In the genomic region with DNA sequence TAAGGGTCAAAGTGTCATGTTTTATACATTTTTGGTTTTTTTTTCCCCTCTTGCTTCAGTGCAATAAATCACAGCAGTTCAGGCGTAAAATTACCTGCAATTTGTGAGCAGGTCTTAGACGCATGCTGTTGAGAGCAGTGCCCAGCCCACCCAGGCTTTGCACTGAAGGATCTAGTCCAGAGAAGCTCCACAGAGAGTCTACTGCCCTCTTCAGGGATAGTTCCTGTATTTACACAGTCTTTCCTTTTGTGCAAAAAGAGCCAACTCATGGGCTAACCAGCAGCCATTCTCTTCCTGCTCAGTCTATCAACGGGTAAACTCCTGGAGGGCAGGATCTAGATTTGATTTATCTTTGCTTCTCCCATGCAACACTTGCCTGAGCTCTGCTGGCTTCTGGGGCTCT, we compare ENCODE assay signal across 8 cellular contexts.
DNase-seq lines count a peak whose midpoint lies in the region; ATAC-seq and TF ChIP-seq lines count a peak whose summit lies in the region.

No MANE protein-coding gene starts in this region.

- peaks cover 9% of the 10 kb centered on the region; the same call in 1 of the 2 replicates for H3K9me3 Mint-ChIP-seq in WTC11

- POLR2A ChIA-PET in WTC11 (lab: Charles Lee) = no interaction called here

- no peak overlapping the region for H3K27ac ChIP-seq in right lobe of liver

- H3K9me3 ChIP-seq in right lobe of liver = no peaks in the 10 kb centered on the region

- DNase-seq in ELF-1 (ENCODE audit: low read depth, low spot score) (peak; percentile 45), Kasumi-1 (lab: John Stamatoyannopoulos, UW) (peak; percentile 52 to 72), WTC11 (ENCODE audit: low spot score) (peak; percentile 21), right lobe of liver (no peak), T1000 (lab: John Stamatoyannopoulos, UW) (no peak), NCI-H1436 (lab: John Stamatoyannopoulos, UW) (no peak), NCI-H510A (lab: John Stamatoyannopoulos, UW) (no peak), occipital lobe (lab: John Stamatoyannopoulos, UW) (no peak)

- H3K4me3 ChIP-seq in right lobe of liver = no peak overlapping the region

- no peaks in the 10 kb centered on the region for H3K36me3 ChIP-seq in right lobe of liver

- H3K27ac Mint-ChIP-seq in WTC11 = no peak overlapping the region

- TF ChIP-seq CTCF in WTC11 (IDR thresholded peaks at IDR 0.05) (no peak), right lobe of liver (IDR thresholded peaks at IDR 0.05) (peak; percentile 7 to 22 (median 12))

- intact Hi-C loops in right lobe of liver (cut with DNase I) = no loop called here

- no peaks in the 10 kb centered on the region for H3K27me3 Mint-ChIP-seq in WTC11 (ENCODE audit: low read depth)

- H3K4me3 Mint-ChIP-seq in WTC11 = no peak overlapping the region

- no peaks in the 10 kb centered on the region for H3K27me3 ChIP-seq in right lobe of liver

- CTCF ChIA-PET in WTC11 (lab: Charles Lee) = interaction anchor here (1.0 to 3.1 kb wide), 2 partner anchors 34 to 190 kb away, joined by 4 to 16 read pairs; no protein-coding TSS in a partner anchor

- TF ChIP-seq POLR2A in right lobe of liver (IDR thresholded peaks at IDR 0.05) = no peak

- no peaks in the 10 kb centered on the region; the same call in 1 of the 2 replicates for H3K4me1 Mint-ChIP-seq in WTC11

- ATAC-seq in WTC11 (peak; percentile 98), right lobe of liver (peak; percentile 42 to 66 (median 63))

- 64% methylated on average over 3 of the region's 3 CpGs for WGBS in right lobe of liver (ENCODE audit: insufficient coverage, low coverage, low lambda C conversion rate, missing lambda C conversion rate)

- no peaks in the 10 kb centered on the region for H3K4me1 ChIP-seq in right lobe of liver

- H3K36me3 Mint-ChIP-seq in WTC11 = peaks cover 3% of the 10 kb centered on the region; the same call in 1 of the 2 replicates

TF ChIP-seq in WTC11, 78 proteins besides CTCF, POLR2A, EP300 and RAD21:
- no peak for TF ChIP-seq SMAD4 (CRISPR knock-in tag; IDR thresholded peaks at IDR 0.05)
- TF ChIP-seq, protein P1, sequence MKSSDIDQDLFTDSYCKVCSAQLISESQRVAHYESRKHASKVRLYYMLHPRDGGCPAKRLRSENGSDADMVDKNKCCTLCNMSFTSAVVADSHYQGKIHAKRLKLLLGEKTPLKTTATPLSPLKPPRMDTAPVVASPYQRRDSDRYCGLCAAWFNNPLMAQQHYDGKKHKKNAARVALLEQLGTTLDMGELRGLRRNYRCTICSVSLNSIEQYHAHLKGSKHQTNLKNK (CRISPR knock-in tag; IDR thresholded peaks at IDR 0.05) = no peak
TF ChIP-seq in WTC11: peak in this region for 0.

Comparison
In these comparisons a context has a peak if more than half of its experiments do, and no peak if none do; other contexts are left out.
1. DNase-seq: peak in ELF-1 (single experiment), Kasumi-1 (2 of 2) and WTC11 (single experiment); none in right lobe of liver (0 of 3), T1000 (single experiment), NCI-H1436 (single experiment), NCI-H510A (single experiment) and occipital lobe (single experiment).